Comparison of ENCODE assay signal across 8 cellular contexts in genomic region chr6:29964904-29965872, GRCh38.
DNase-seq lines count a peak whose midpoint lies in the region; ATAC-seq and TF ChIP-seq lines count a peak whose summit lies in the region.

No MANE protein-coding gene starts in this region.

- H3K27me3 ChIP-seq in layer of hippocampus (ENCODE audit: control insufficient read depth, insufficient read depth, low read length): no peaks in the 10 kb centered on the region

- DNase-seq in AG08396 (ENCODE audit: low spot score): peak; percentile 74
- DNase-seq in NCI-H446 treated with DMSO at 0.1 percent for 48 hours (lab: John Stamatoyannopoulos, UW): peak; percentile 49
- DNase-seq in activated CD4-positive, CD25-positive, alpha-beta regulatory T cell treated with anti-CD3 and anti-CD28 coated beads, Interleukin-2, amount 50 U/mL, for 72 hours: peak; percentile 67
- DNase-seq in choroid plexus epithelial cell (ENCODE audit: low read depth): peak; percentile 91
- peak in 3 of 4 experiments; percentile 44 to 50 (median 45) for DNase-seq in stimulated activated CD4-positive, alpha-beta T cell treated with anti-CD3 and anti-CD28 coated beads, Interleukin-1b, Interleukin-23, amount 100 ng/mL, for 24 hours (ENCODE audit: low read depth in 4 of 4, low spot score in 1 of 4)

- H3K27ac ChIP-seq in layer of hippocampus (ENCODE audit: low read depth, low read length): peak overlapping the region; percentile 78

- ATAC-seq in GM19023 (IDR thresholded peaks at IDR 0.05; ENCODE audit: unreplicated experiment): peak; percentile 92
- ATAC-seq in HG03280 (IDR thresholded peaks at IDR 0.05; ENCODE audit: unreplicated experiment): peak; percentile 92

- no peak for TF ChIP-seq CTCF in choroid plexus epithelial cell (conservative IDR thresholded peaks at IDR 0.05; ENCODE audit: low read depth, low read length)

- H3K4me3 ChIP-seq in choroid plexus epithelial cell (ENCODE audit: low read depth, low read length): peak overlapping the region; percentile 50

Comparison
In these comparisons a context has a peak if more than half of its experiments do, and no peak if none do; other contexts are left out.
1. Peak in every context shown above with its lines: DNase-seq, ATAC-seq, H3K4me3 ChIP-seq and H3K27ac ChIP-seq.